ENCODE assay signal across 1 cellular context in genomic region chr1:1000357-1001056, GRCh38.
TF ChIP-seq lines count a peak whose summit lies in the region.

No MANE protein-coding gene starts in this region.

TF ChIP-seq in HepG2, 621 proteins besides CTCF, POLR2A, EP300 and RAD21 (continued from another document and continues in another):
- TF ChIP-seq HMG20A (CRISPR knock-in tag; IDR thresholded peaks at IDR 0.05; ENCODE audit: borderline replicate concordance): 0 out of 2 replicates have a peak, but pooled peaks have one; percentile 10
- peak; percentile 88 for TF ChIP-seq SRSF1 (optimal IDR thresholded peaks at IDR 0.05; ENCODE audit: low read depth, low read length)
- TF ChIP-seq ZNF589 (CRISPR knock-in tag; conservative IDR thresholded peaks at IDR 0.05): no peak; the same call in 1 of the 2 replicates
- TF ChIP-seq ZNF543 (CRISPR knock-in tag; IDR thresholded peaks at IDR 0.05): peak; percentile 67; the same call in 1 of the 2 replicates
- TF ChIP-seq MYC (CRISPR knock-in tag; IDR thresholded peaks at IDR 0.05; ENCODE audit: borderline replicate concordance): peak; percentile 99
- no peak for TF ChIP-seq SMAD9 (CRISPR knock-in tag; IDR thresholded peaks at IDR 0.05)
- no peak for TF ChIP-seq SKIL (CRISPR knock-in tag; IDR thresholded peaks at IDR 0.05; ENCODE audit: borderline replicate concordance)
- 0 out of 2 replicates have a peak, but pooled peaks have one; percentile 60 for TF ChIP-seq ZNF446 (CRISPR knock-in tag; IDR thresholded peaks at IDR 0.05)
- TF ChIP-seq TEAD2 (CRISPR knock-in tag; IDR thresholded peaks at IDR 0.05): no peak
- TF ChIP-seq LRRFIP1 (CRISPR knock-in tag; conservative IDR thresholded peaks at IDR 0.05): no peak
- peak; percentile 58 for TF ChIP-seq ZBTB14 (CRISPR knock-in tag; IDR thresholded peaks at IDR 0.05)
- TF ChIP-seq ZNF282 (IDR thresholded peaks at IDR 0.05; ENCODE audit: partially characterized antibody): no peak
- TF ChIP-seq ZNF558 (CRISPR knock-in tag; IDR thresholded peaks at IDR 0.05; ENCODE audit: borderline replicate concordance): no peak
- no peak for TF ChIP-seq PAF1 (CRISPR knock-in tag; IDR thresholded peaks at IDR 0.05)
- TF ChIP-seq STAT5B (CRISPR knock-in tag; IDR thresholded peaks at IDR 0.05): no peak
- no peak; the same call in 1 of the 2 replicates for TF ChIP-seq ZNF160 (CRISPR knock-in tag; IDR thresholded peaks at IDR 0.05)
- peak; percentile 57 for TF ChIP-seq ZNF138 (CRISPR knock-in tag; IDR thresholded peaks at IDR 0.05; ENCODE audit: low read depth)
- no peak for TF ChIP-seq GPBP1L1 (CRISPR knock-in tag; IDR thresholded peaks at IDR 0.05)
- TF ChIP-seq KLF9 (CRISPR knock-in tag; IDR thresholded peaks at IDR 0.05; ENCODE audit: low read depth): no peak
- TF ChIP-seq MBNL3 (CRISPR knock-in tag; conservative IDR thresholded peaks at IDR 0.05): no peak
- TF ChIP-seq SSRP1 (CRISPR knock-in tag; IDR thresholded peaks at IDR 0.05): no peak; the same call in 1 of the 2 replicates
- no peak for TF ChIP-seq HIVEP1 (CRISPR knock-in tag; IDR thresholded peaks at IDR 0.05)
- peak; percentile 83 for TF ChIP-seq IKZF5 (CRISPR knock-in tag; IDR thresholded peaks at IDR 0.05)
- no peak for TF ChIP-seq REST (IDR thresholded peaks at IDR 0.05; ENCODE audit: borderline replicate concordance in 1 of 2, low read depth in 1 of 2, low read length in 2 of 2)
- no peak; the same call in 1 of the 2 replicates for TF ChIP-seq PBX3 (CRISPR knock-in tag; IDR thresholded peaks at IDR 0.05; ENCODE audit: borderline replicate concordance)
- no peak for TF ChIP-seq SRSF9 (IDR thresholded peaks at IDR 0.05; ENCODE audit: borderline replicate concordance, insufficient read depth, low read depth, low read length, poor library complexity, severe bottlenecking)
- TF ChIP-seq ERF (CRISPR knock-in tag; IDR thresholded peaks at IDR 0.05): peak; percentile 48; the same call in 1 of the 2 replicates
- 0 out of 2 replicates have a peak, but pooled peaks have one; percentile 22 for TF ChIP-seq HOXA5 (CRISPR knock-in tag; IDR thresholded peaks at IDR 0.05)
- peak; percentile 15; the same call in 1 of the 2 replicates for TF ChIP-seq ZNF766 (CRISPR knock-in tag; IDR thresholded peaks at IDR 0.05; ENCODE audit: borderline replicate concordance)
- no peak for TF ChIP-seq TBL1XR1 (IDR thresholded peaks at IDR 0.05; ENCODE audit: borderline replicate concordance, low read length, partially characterized antibody)
- no peak; the same call in 1 of the 2 replicates for TF ChIP-seq DPF2 (CRISPR knock-in tag; IDR thresholded peaks at IDR 0.05; ENCODE audit: borderline replicate concordance, low read depth)
- no peak for TF ChIP-seq ZBTB44 (CRISPR knock-in tag; IDR thresholded peaks at IDR 0.05)
- peak; percentile 47 for TF ChIP-seq PAXIP1 (CRISPR knock-in tag; conservative IDR thresholded peaks at IDR 0.05)
- TF ChIP-seq MLLT10 (CRISPR knock-in tag; IDR thresholded peaks at IDR 0.05): no peak
- TF ChIP-seq TCF7L2 (IDR thresholded peaks at IDR 0.05; ENCODE audit: low read depth, low read length): no peak
- TF ChIP-seq ZNF572 (CRISPR knock-in tag; IDR thresholded peaks at IDR 0.05): no peak
